ENCODE assay signal across 36 cellular contexts in genomic region chr2:213020268-213020667, GRCh38.
"Had no signal": no experiment of that assay in that cellular context is flagged by ENCODE, and none has a peak within 500 bp of the region (broad histone marks: within the 10 kb centered on the region; RNA-seq: fewer than 3 reads in every experiment).

No MANE protein-coding gene starts in this region.

- DNase-seq: activated CD4-positive, alpha-beta memory T cell treated with anti-CD3 and anti-CD28 coated beads, Interleukin-2, amount 10 ng/mL, durations not matched to agents 7 days and 5 days; activated CD4-positive, alpha-beta T cell treated with anti-CD3 and anti-CD28 coated beads for 1 hour; activated CD4-positive, alpha-beta T cell treated with anti-CD3 and anti-CD28 coated beads for 48 hours; activated CD4-positive, CD25-positive, alpha-beta regulatory T cell; activated CD8-positive, alpha-beta memory T cell treated with anti-CD3 and anti-CD28 coated beads for 24 hours; activated CD8-positive, alpha-beta memory T cell treated with anti-CD3 and anti-CD28 coated beads, Interleukin-2, amount 10 ng/mL, durations not matched to agents 7 days and 5 days; activated CD8-positive, alpha-beta memory T cell treated with anti-CD3 and anti-CD28 coated beads, Interleukin-2, amount 50 U/mL, for 48 hours; activated effector memory CD4-positive, alpha-beta T cell treated with Interleukin-2 at 50 U/mL for 16 hours; activated naive CD4-positive, alpha-beta T cell treated with anti-CD3 and anti-CD28 coated beads, Interleukin-2, amount 10 ng/mL, durations not matched to agents 7 days and 5 days; activated naive CD8-positive, alpha-beta T cell treated with anti-CD3 and anti-CD28 coated beads, Interleukin-2, amount 50 U/mL, for 24 hours; activated T-cell treated with anti-CD3 and anti-CD28 coated beads, Interleukin-2, amount 50 U/mL, for 48 hours; anterior cingulate cortex; caudate nucleus; cerebellar nuclear complex; MM.1S; MV-4-11; NCI-H1092 treated with DMSO at 0.1 percent for 48 hours; NCI-H1417; NCI-H187 treated with DMSO at 0.1 percent for 48 hours; NCI-H2081; NCI-H345; NCI-H524 treated with DMSO at 0.1 percent for 48 hours; NK-92 treated with Interleukin-12 subunit alpha and Interleukin-12 subunit beta, amount 100 ng/mL, for 24 hours; PC-3; Peyer's patch; SIG-M5; T-cell; T-helper 2 cell; T-helper 9 cell; WERI-Rb-1 had no signal

- H3K4me3 Mint-ChIP-seq: activated CD4-positive, alpha-beta memory T cell treated with anti-CD3 and anti-CD28 coated beads, Interleukin-2, amount 10 ng/mL, durations not matched to agents 7 days and 5 days; activated CD8-positive, alpha-beta memory T cell treated with anti-CD3 and anti-CD28 coated beads, Interleukin-2, amount 10 ng/mL, durations not matched to agents 7 days and 5 days; activated naive CD4-positive, alpha-beta T cell treated with anti-CD3 and anti-CD28 coated beads, Interleukin-2, amount 10 ng/mL, durations not matched to agents 7 days and 5 days; activated naive CD8-positive, alpha-beta T cell; activated naive CD8-positive, alpha-beta T cell treated with anti-CD3 and anti-CD28 coated beads, Interleukin-2, amount 50 U/mL, for 24 hours; brain; T-cell had no signal

- H3K27ac Mint-ChIP-seq: activated CD4-positive, alpha-beta memory T cell treated with anti-CD3 and anti-CD28 coated beads, Interleukin-2, amount 10 ng/mL, durations not matched to agents 7 days and 5 days; activated CD8-positive, alpha-beta memory T cell treated with anti-CD3 and anti-CD28 coated beads, Interleukin-2, amount 10 ng/mL, durations not matched to agents 7 days and 5 days; activated naive CD4-positive, alpha-beta T cell treated with anti-CD3 and anti-CD28 coated beads, Interleukin-2, amount 10 ng/mL, durations not matched to agents 7 days and 5 days; activated naive CD8-positive, alpha-beta T cell; activated naive CD8-positive, alpha-beta T cell treated with anti-CD3 and anti-CD28 coated beads, Interleukin-2, amount 50 U/mL, for 24 hours; brain; T-cell had no signal

- H3K4me1 Mint-ChIP-seq: brain had no signal

- H3K9me3 ChIP-seq: Peyer's patch had no signal

- H3K4me1 ChIP-seq: Peyer's patch had no signal

- H3K27ac ChIP-seq: Peyer's patch, RWPE1, WERI-Rb-1 had no signal

- H3K27me3 Mint-ChIP-seq: activated naive CD4-positive, alpha-beta T cell treated with anti-CD3 and anti-CD28 coated beads, Interleukin-2, amount 10 ng/mL, durations not matched to agents 7 days and 5 days; activated naive CD8-positive, alpha-beta T cell; brain; T-cell had no signal

- ATAC-seq: activated CD8-positive, alpha-beta memory T cell treated with anti-CD3 and anti-CD28 coated beads, Interleukin-2, amount 10 ng/mL, durations not matched to agents 7 days and 5 days; activated naive CD8-positive, alpha-beta T cell treated with anti-CD3 and anti-CD28 coated beads, Interleukin-2, amount 50 U/mL, for 24 hours; PC-3; Right ventricle myocardium inferior; SK-N-SH treated with all-trans-retinoic acid at 6 μM for 48 hours; T-cell had no signal

- H3K4me3 ChIP-seq: Peyer's patch had no signal

- H3K27me3 ChIP-seq: Peyer's patch had no signal

- FAIRE-seq: bronchial epithelial cell had no signal

- H3K36me3 Mint-ChIP-seq: activated naive CD4-positive, alpha-beta T cell treated with anti-CD3 and anti-CD28 coated beads, Interleukin-2, amount 10 ng/mL, durations not matched to agents 7 days and 5 days; activated naive CD8-positive, alpha-beta T cell had no signal

- H3K36me3 ChIP-seq: Peyer's patch, WERI-Rb-1 had no signal

- H3K9me3 Mint-ChIP-seq: activated CD4-positive, alpha-beta memory T cell treated with anti-CD3 and anti-CD28 coated beads, Interleukin-2, amount 10 ng/mL, durations not matched to agents 7 days and 5 days; activated naive CD4-positive, alpha-beta T cell treated with anti-CD3 and anti-CD28 coated beads, Interleukin-2, amount 10 ng/mL, durations not matched to agents 7 days and 5 days; activated naive CD8-positive, alpha-beta T cell treated with anti-CD3 and anti-CD28 coated beads, Interleukin-2, amount 50 U/mL, for 24 hours; T-cell had no signal
